Comparison of ENCODE assay signal across 28 cellular contexts in genomic region chr22:20065896-20066616, GRCh38.
"Had no signal": no experiment of that assay in that cellular context is flagged by ENCODE, and none has a peak within 500 bp of the region (broad histone marks: within the 10 kb centered on the region; RNA-seq: fewer than 3 reads in every experiment).

No MANE protein-coding gene starts in this region.

- H3K9me3 ChIP-seq: colonic mucosa, esophagus muscularis mucosa, gastroesophageal sphincter, heart left ventricle, neutrophil, right lobe of liver, thoracic aorta, transverse colon, upper lobe of right lung, uterus had no signal

- H3K27me3 ChIP-seq: colonic mucosa, esophagus muscularis mucosa, foreskin keratinocyte, gastroesophageal sphincter, heart left ventricle, hepatocyte, neutrophil, right lobe of liver, transverse colon, upper lobe of right lung, uterus had no signal

- H3K36me3 ChIP-seq: colonic mucosa, uterus had no signal

- DNase-seq: colonic mucosa; effector CD8-positive, alpha-beta T cell; endodermal cell; foreskin keratinocyte; heart left ventricle; kidney; small intestine; stimulated activated CD4-positive, alpha-beta T cell treated with anti-CD3 and anti-CD28 coated beads, Interleukin-15, amount 100 ng/mL, for 24 hours; stimulated activated CD4-positive, alpha-beta T cell treated with anti-CD3 and anti-CD28 coated beads, Interleukin-2, amount 100 ng/mL, for 48 hours; stimulated activated naive B cell treated with anti-CD40 and anti-IgM and Interleukin-4, amounts not matched to agents 10 μg/mL and 1 μg/mL and 100 μg/mL, for 72 hours; transverse colon; upper lobe of right lung; uterus had no signal

- H2AFZ ChIP-seq: hepatocyte, parathyroid adenoma had no signal

- H3K27me3 Mint-ChIP-seq: dendritic cell treated with granulocyte-macrophage colony-stimulating factor and Interleukin-4, amounts not matched to agents 40 ng/mL and 50 ng/mL, for 4 days; memory B cell; progenitor cell of endocrine pancreas; stimulated activated naive B cell treated with anti-CD40 and anti-IgM and Interleukin-4, amounts not matched to agents 10 μg/mL and 1 μg/mL and 100 μg/mL, for 72 hours; stimulated activated naive CD8-positive, alpha-beta T cell treated with anti-CD3 and anti-CD28 coated beads, Interleukin-15, Interleukin-2, amounts not matched to agents 100 ng/mL and 50 ng/mL, for 24 hours had no signal

- H3K4me1 ChIP-seq: colonic mucosa, esophagus muscularis mucosa, gastroesophageal sphincter, parathyroid adenoma, right lobe of liver, transverse colon, upper lobe of right lung, uterus had no signal

- H3K4me1 Mint-ChIP-seq: endodermal cell; memory B cell; nephron; stimulated activated naive B cell treated with anti-CD40 and anti-IgM and Interleukin-4, amounts not matched to agents 10 μg/mL and 1 μg/mL and 100 μg/mL, for 72 hours had no signal

- H3K79me2 ChIP-seq: hepatocyte, parathyroid adenoma had no signal

- H3K9ac ChIP-seq: parathyroid adenoma had no signal

- H3K4me3 Mint-ChIP-seq: dendritic cell treated with granulocyte-macrophage colony-stimulating factor and Interleukin-4, amounts not matched to agents 40 ng/mL and 50 ng/mL, for 4 days; endodermal cell; memory B cell; nephron; stimulated activated naive B cell treated with anti-CD40 and anti-IgM and Interleukin-4, amounts not matched to agents 10 μg/mL and 1 μg/mL and 100 μg/mL, for 72 hours; stimulated activated naive CD8-positive, alpha-beta T cell treated with anti-CD3 and anti-CD28 coated beads, Interleukin-15, Interleukin-2, amounts not matched to agents 100 ng/mL and 50 ng/mL, for 24 hours had no signal

- H3K4me2 ChIP-seq: hepatocyte had no signal

- FAIRE-seq: endothelial cell of umbilical vein, kidney, small intestine had no signal

- H3K27ac Mint-ChIP-seq: dendritic cell treated with granulocyte-macrophage colony-stimulating factor and Interleukin-4, amounts not matched to agents 40 ng/mL and 50 ng/mL, for 4 days; endodermal cell; memory B cell; nephron; progenitor cell of endocrine pancreas; stimulated activated naive CD8-positive, alpha-beta T cell treated with anti-CD3 and anti-CD28 coated beads, Interleukin-15, Interleukin-2, amounts not matched to agents 100 ng/mL and 50 ng/mL, for 24 hours had no signal

- H3K27ac ChIP-seq: colonic mucosa, esophagus muscularis mucosa, foreskin keratinocyte, gastroesophageal sphincter, heart left ventricle, hepatocyte, neutrophil, parathyroid adenoma, right lobe of liver, thoracic aorta, transverse colon, upper lobe of right lung, uterus had no signal

- H3K9me3 Mint-ChIP-seq: dendritic cell treated with granulocyte-macrophage colony-stimulating factor and Interleukin-4, amounts not matched to agents 40 ng/mL and 50 ng/mL, for 4 days; endodermal cell; memory B cell; nephron; stimulated activated naive B cell treated with anti-CD40 and anti-IgM and Interleukin-4, amounts not matched to agents 10 μg/mL and 1 μg/mL and 100 μg/mL, for 72 hours; stimulated activated naive CD8-positive, alpha-beta T cell treated with anti-CD3 and anti-CD28 coated beads, Interleukin-15, Interleukin-2, amounts not matched to agents 100 ng/mL and 50 ng/mL, for 24 hours had no signal

- H3K4me3 ChIP-seq: colonic mucosa, esophagus muscularis mucosa, gastroesophageal sphincter, heart left ventricle, hepatocyte, lung, right lobe of liver, thoracic aorta, transverse colon, upper lobe of right lung, uterus had no signal

- ATAC-seq: foreskin keratinocyte; gastroesophageal sphincter; heart left ventricle; left lobe of liver; right lobe of liver; stimulated activated naive B cell treated with anti-CD40 and anti-IgM and Interleukin-4, amounts not matched to agents 10 μg/mL and 1 μg/mL and 100 μg/mL, for 72 hours; upper lobe of right lung had no signal
